8 cellular contexts compared by ENCODE assay signal in genomic region chr13:60398438-60398891, GRCh38. TPM values are rescaled to one million over a fixed set of nuclear protein-coding genes. Genes with fewer than 3 reads are reported as not detected.
DNase-seq lines count a peak whose midpoint lies in the region; ATAC-seq and TF ChIP-seq lines count a peak whose summit lies in the region.

No MANE protein-coding gene starts in this region.

- H3K79me2 ChIP-seq in KMS-11 (ENCODE audit: insufficient read depth, low read depth): peaks cover 19% of the 10 kb centered on the region

- no peaks in the 10 kb centered on the region for H4K20me1 ChIP-seq in KMS-11 (ENCODE audit: insufficient read depth)

- no peak for TF ChIP-seq CTCF in AG10803 (conservative IDR thresholded peaks at IDR 0.05; ENCODE audit: low read length)
- no peak for TF ChIP-seq CTCF in KMS-11 (conservative IDR thresholded peaks at IDR 0.05; ENCODE audit: low read depth, low read length)

- peak overlapping the region; percentile 74 for H3K4me2 ChIP-seq in KMS-11

- no peak for ATAC-seq in naive B cell (ENCODE audit: low read depth in 2 of 2)
- ATAC-seq in HG03432 (IDR thresholded peaks at IDR 0.05; ENCODE audit: unreplicated experiment): no peak
- no peak for ATAC-seq in HG02571 (IDR thresholded peaks at IDR 0.05; ENCODE audit: unreplicated experiment)
- ATAC-seq in GM18519 (IDR thresholded peaks at IDR 0.05; ENCODE audit: low FRiP score, unreplicated experiment): no peak

- no peaks in the 10 kb centered on the region for H3K36me3 ChIP-seq in KMS-11 (ENCODE audit: insufficient read depth)

- peak overlapping the region; percentile 91 to 98 (median 94) for H3K4me3 Mint-ChIP-seq in naive B cell

- peaks cover 18 to 35% (median 34%) of the 10 kb centered on the region in 3 donors for H3K4me1 Mint-ChIP-seq in naive B cell

- H3K27me3 Mint-ChIP-seq in naive B cell: peaks cover 0 to 3% (median 0%) of the 10 kb centered on the region in 3 donors

- H3K4me3 ChIP-seq in AG10803 (ENCODE audit: low read length) (peak overlapping the region; percentile 67), KMS-11 (IDR thresholded peaks at IDR 0.05; ENCODE audit: insufficient read depth, low read depth, low read length) (no peak overlapping the region)

- DNase-seq in AG10803 (ENCODE audit: low read depth) (no peak), naive B cell (no peak)
- DNase-seq in stimulated activated CD4-positive, alpha-beta T cell treated with anti-CD3 and anti-CD28 coated beads, Interleukin-4, amount 100 ng/mL, for 24 hours: no peak

- H2AFZ ChIP-seq in KMS-11 (ENCODE audit: low read depth): peak overlapping the region; percentile 69; the same call in 1 of the 2 replicates

- peak overlapping the region; percentile 91; the same call in 1 of the 2 replicates for H3K9ac ChIP-seq in KMS-11

- no peaks in the 10 kb centered on the region for H3K27me3 ChIP-seq in KMS-11 (ENCODE audit: insufficient read depth, low read depth)

- H3K27ac Mint-ChIP-seq in naive B cell: peak overlapping the region; percentile 95 to 99 (median 97)

- H3K4me1 ChIP-seq in KMS-11 (ENCODE audit: low read depth, poor library complexity, severe bottlenecking): peaks cover 21% of the 10 kb centered on the region

- H3K27ac ChIP-seq in KMS-11 (peak overlapping the region; percentile 87), cingulate gyrus (ENCODE audit: low read depth, low read length) (peak overlapping the region; percentile 26)

- H3K36me3 Mint-ChIP-seq in naive B cell: no peaks in the 10 kb centered on the region

- H3K9me3 Mint-ChIP-seq in naive B cell: no peaks in the 10 kb centered on the region

RNA-seq across cellular contexts. Expression of gene TDRD3, which starts 1.4 kb away (rescaled TPM):
- polyA plus RNA-seq in naive B cell (ENCODE audit: low read depth in 6 of 6): 1 to 10 TPM; 1.5 to 8.7 (median 6.0) TPM
